In the genomic region with DNA sequence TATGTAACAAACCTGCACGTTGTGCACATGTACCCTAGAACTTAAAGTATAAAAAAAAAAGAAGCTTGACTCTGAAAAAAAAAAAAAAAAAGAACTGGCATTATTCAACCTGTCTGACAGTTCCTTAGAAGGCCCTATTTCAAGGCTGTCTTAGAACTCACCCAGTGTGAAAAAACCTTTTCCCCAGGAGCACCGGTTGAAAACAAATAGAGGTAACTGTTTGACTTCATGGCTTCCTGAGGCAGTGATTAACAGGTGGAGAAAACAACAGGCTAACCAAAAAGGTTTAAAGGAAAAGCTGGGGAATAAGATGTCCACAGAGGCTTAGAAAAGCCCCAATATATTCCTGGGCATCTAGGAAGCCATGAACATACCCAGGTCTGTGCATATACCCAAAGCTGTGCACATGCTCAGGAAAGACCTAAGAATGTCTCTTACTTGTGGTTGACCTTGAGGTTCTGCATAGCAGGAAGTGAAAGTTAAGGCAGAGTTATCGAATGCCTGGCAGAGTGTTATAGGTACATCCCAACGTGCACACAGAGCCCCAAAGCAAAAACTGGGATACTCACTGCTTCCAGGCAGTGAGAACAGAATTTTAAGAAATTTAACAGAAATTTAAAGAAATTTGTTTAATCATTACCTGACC, we compare ENCODE assay signal across 1 cellular context.
A peak's percentile ranks its signal among the peaks of the same experiment; 100 is the strongest.
TF ChIP-seq lines count a peak whose summit lies in the region.

No MANE protein-coding gene starts in this region.

TF ChIP-seq in HepG2, 621 proteins besides CTCF, POLR2A, EP300 and RAD21:
- TF ChIP-seq ZNF792 (CRISPR knock-in tag; IDR thresholded peaks at IDR 0.05) (0 out of 2 replicates have a peak, but pooled peaks have one; percentile 42), U2AF2 (IDR thresholded peaks at IDR 0.05; ENCODE audit: low read depth, low read length) (no peak), ZNF713 (CRISPR knock-in tag; IDR thresholded peaks at IDR 0.05) (no peak), POLR2AphosphoS5 (IDR thresholded peaks at IDR 0.05; ENCODE audit: low read depth, low read length) (0 out of 2 replicates have a peak, but pooled peaks have one; percentile 6), RBM22 (optimal IDR thresholded peaks at IDR 0.05; ENCODE audit: low read length) (peak; percentile 32), ZNF432 (CRISPR knock-in tag; IDR thresholded peaks at IDR 0.05; ENCODE audit: borderline replicate concordance) (peak; percentile 95)
- TF ChIP-seq, protein P1, sequence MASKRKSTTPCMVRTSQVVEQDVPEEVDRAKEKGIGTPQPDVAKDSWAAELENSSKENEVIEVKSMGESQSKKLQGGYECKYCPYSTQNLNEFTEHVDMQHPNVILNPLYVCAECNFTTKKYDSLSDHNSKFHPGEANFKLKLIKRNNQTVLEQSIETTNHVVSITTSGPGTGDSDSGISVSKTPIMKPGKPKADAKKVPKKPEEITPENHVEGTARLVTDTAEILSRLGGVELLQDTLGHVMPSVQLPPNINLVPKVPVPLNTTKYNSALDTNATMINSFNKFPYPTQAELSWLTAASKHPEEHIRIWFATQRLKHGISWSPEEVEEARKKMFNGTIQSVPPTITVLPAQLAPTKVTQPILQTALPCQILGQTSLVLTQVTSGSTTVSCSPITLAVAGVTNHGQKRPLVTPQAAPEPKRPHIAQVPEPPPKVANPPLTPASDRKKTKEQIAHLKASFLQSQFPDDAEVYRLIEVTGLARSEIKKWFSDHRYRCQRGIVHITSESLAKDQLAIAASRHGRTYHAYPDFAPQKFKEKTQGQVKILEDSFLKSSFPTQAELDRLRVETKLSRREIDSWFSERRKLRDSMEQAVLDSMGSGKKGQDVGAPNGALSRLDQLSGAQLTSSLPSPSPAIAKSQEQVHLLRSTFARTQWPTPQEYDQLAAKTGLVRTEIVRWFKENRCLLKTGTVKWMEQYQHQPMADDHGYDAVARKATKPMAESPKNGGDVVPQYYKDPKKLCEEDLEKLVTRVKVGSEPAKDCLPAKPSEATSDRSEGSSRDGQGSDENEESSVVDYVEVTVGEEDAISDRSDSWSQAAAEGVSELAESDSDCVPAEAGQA (IDR thresholded peaks at IDR 0.05; ENCODE audit: low read depth), result no peak
- TF ChIP-seq, protein P1 (CRISPR knock-in tag; IDR thresholded peaks at IDR 0.05; ENCODE audit: borderline replicate concordance), result 0 out of 2 replicates have a peak, but pooled peaks have one; percentile 26
TF ChIP-seq in HepG2: peak in this region for 5.
